In genomic region chr1:235997916-235998315, GRCh38 we compare ENCODE assay signal across 21 cellular contexts.
DNase-seq lines count a peak whose midpoint lies in the region; ATAC-seq lines count a peak whose summit lies in the region.
"Had no signal": no experiment of that assay in that cellular context is flagged by ENCODE, and none has a peak within 500 bp of the region (broad histone marks: within the 10 kb centered on the region; RNA-seq: fewer than 3 reads in every experiment).

No MANE protein-coding gene starts in this region.

- H3K23ac ChIP-seq in trophoblast cell (ENCODE audit: low read length): no peak overlapping the region

- intact Hi-C loops in activated T-helper 2 cell treated with anti-CD3 and anti-CD28 coated beads, Interferon-gamma antibody, Interleukin-2, Interleukin-4, amounts not matched to agents 10 μg/mL and 5 μg/mL and 100 μg/mL, durations not matched to agents 14 hours and 24 hours and 36 hours (cut with micrococcal nuclease): loop anchor here (2.0 to 10.0 kb wide), 3 partner anchors 27 to 797 kb away; partner anchors contain the start of gene MTR

- no peak overlapping the region for H2AFZ ChIP-seq in trophoblast cell (ENCODE audit: insufficient read depth, low read length, poor library complexity)
- H2AFZ ChIP-seq: parathyroid adenoma had no signal

- no peak overlapping the region for H2BK5ac ChIP-seq in trophoblast cell (ENCODE audit: low read depth, low read length, poor library complexity)

- H3K79me2 ChIP-seq in trophoblast cell (ENCODE audit: control insufficient read depth, insufficient read depth, low read length, poor library complexity): no peaks in the 10 kb centered on the region
- H3K79me2 ChIP-seq: parathyroid adenoma had no signal

- peaks cover 8% of the 10 kb centered on the region for H3K79me1 ChIP-seq in trophoblast cell (ENCODE audit: low read length)

- no peaks in the 10 kb centered on the region for H3K9me3 ChIP-seq in trophoblast cell (ENCODE audit: insufficient read depth, low read depth, low read length)
- H3K9me3 ChIP-seq: gastroesophageal sphincter, sigmoid colon, SJSA1, tibial nerve had no signal

- H4K8ac ChIP-seq in trophoblast cell (ENCODE audit: low read depth, low read length): no peak overlapping the region

- H2BK12ac ChIP-seq in trophoblast cell (ENCODE audit: low read length): no peak overlapping the region

- no peaks in the 10 kb centered on the region for H3K27me3 ChIP-seq in trophoblast cell (ENCODE audit: insufficient read depth, low read length)
- H3K27me3 ChIP-seq: gastroesophageal sphincter, sigmoid colon, SJSA1, tibial nerve had no signal

- no peak overlapping the region for H3K14ac ChIP-seq in trophoblast cell (ENCODE audit: low read length)

- peaks cover 36% of the 10 kb centered on the region for H3K4me1 Mint-ChIP-seq in activated naive CD8-positive, alpha-beta T cell (ENCODE audit: low read depth)
- peaks cover 35% of the 10 kb centered on the region for H3K4me1 Mint-ChIP-seq in activated naive CD8-positive, alpha-beta T cell treated with anti-CD3 and anti-CD28 coated beads for 36 hours
- peaks cover 43% of the 10 kb centered on the region for H3K4me1 Mint-ChIP-seq in activated T-helper 2 cell treated with anti-CD3 and anti-CD28 coated beads, Interferon-gamma antibody, Interleukin-2, Interleukin-4, amounts not matched to agents 10 μg/mL and 5 μg/mL and 100 μg/mL, durations not matched to agents 14 hours and 24 hours and 36 hours (ENCODE audit: low read depth)
- H3K4me1 Mint-ChIP-seq in stimulated activated naive B cell treated with anti-CD40 and anti-IgM and Interleukin-4, amounts not matched to agents 10 μg/mL and 1 μg/mL and 100 μg/mL, for 72 hours: peaks cover 28 to 32% of the 10 kb centered on the region in 2 donors

- H2BK120ac ChIP-seq in trophoblast cell (ENCODE audit: insufficient read depth, low read length, poor library complexity): no peak overlapping the region

- H3K27me3 Mint-ChIP-seq in activated naive CD8-positive, alpha-beta T cell: no peaks in the 10 kb centered on the region
- H3K27me3 Mint-ChIP-seq in activated naive CD8-positive, alpha-beta T cell treated with anti-CD3 and anti-CD28 coated beads for 36 hours: no peaks in the 10 kb centered on the region
- H3K27me3 Mint-ChIP-seq in activated T-helper 2 cell treated with anti-CD3 and anti-CD28 coated beads, Interferon-gamma antibody, Interleukin-2, Interleukin-4, amounts not matched to agents 10 μg/mL and 5 μg/mL and 100 μg/mL, durations not matched to agents 14 hours and 24 hours and 36 hours (ENCODE audit: low read depth): no peaks in the 10 kb centered on the region
- no peaks in the 10 kb centered on the region for H3K27me3 Mint-ChIP-seq in stimulated activated naive B cell treated with anti-CD40 and anti-IgM and Interleukin-4, amounts not matched to agents 10 μg/mL and 1 μg/mL and 100 μg/mL, for 72 hours
- H3K27me3 Mint-ChIP-seq: dendritic cell treated with granulocyte-macrophage colony-stimulating factor and Interleukin-4, amounts not matched to agents 40 ng/mL and 50 ng/mL, for 4 days had no signal

- H3K4me3 ChIP-seq in trophoblast cell (ENCODE audit: low read depth, low read length): no peak overlapping the region
- H3K4me3 ChIP-seq: gastroesophageal sphincter, sigmoid colon, SJSA1, tibial nerve had no signal

- H3K9ac ChIP-seq in trophoblast cell (ENCODE audit: low read length): no peak overlapping the region
- H3K9ac ChIP-seq: KMS-11, parathyroid adenoma had no signal

- H3K27ac ChIP-seq in trophoblast cell (ENCODE audit: low read depth, low read length): no peak overlapping the region
- H3K27ac ChIP-seq: KMS-11, parathyroid adenoma had no signal

- H3K4ac ChIP-seq in trophoblast cell (ENCODE audit: low read depth, low read length): no peak overlapping the region

- H3K36me3 ChIP-seq in trophoblast cell (ENCODE audit: control insufficient read depth in 1 of 2, insufficient read depth in 2 of 2, low read length in 2 of 2): peaks cover 0 to 2% of the 10 kb centered on the region in 2 experiments

- no peak overlapping the region for H3K4me3 Mint-ChIP-seq in activated naive CD8-positive, alpha-beta T cell
- H3K4me3 Mint-ChIP-seq in activated naive CD8-positive, alpha-beta T cell treated with anti-CD3 and anti-CD28 coated beads for 36 hours: no peak overlapping the region
- no peak overlapping the region for H3K4me3 Mint-ChIP-seq in activated T-helper 2 cell treated with anti-CD3 and anti-CD28 coated beads, Interferon-gamma antibody, Interleukin-2, Interleukin-4, amounts not matched to agents 10 μg/mL and 5 μg/mL and 100 μg/mL, durations not matched to agents 14 hours and 24 hours and 36 hours (ENCODE audit: low read depth)
- H3K4me3 Mint-ChIP-seq in stimulated activated naive B cell treated with anti-CD40 and anti-IgM and Interleukin-4, amounts not matched to agents 10 μg/mL and 1 μg/mL and 100 μg/mL, for 72 hours: no peak overlapping the region
- H3K4me3 Mint-ChIP-seq: activated B cell treated with CpG ODN at 0.5 μM for 24 hours; dendritic cell treated with granulocyte-macrophage colony-stimulating factor and Interleukin-4, amounts not matched to agents 40 ng/mL and 50 ng/mL, for 4 days; natural killer cell had no signal

- H3K27ac Mint-ChIP-seq in activated naive CD8-positive, alpha-beta T cell: peak overlapping the region; percentile 28
- H3K27ac Mint-ChIP-seq in activated naive CD8-positive, alpha-beta T cell treated with anti-CD3 and anti-CD28 coated beads for 36 hours: no peak overlapping the region
- H3K27ac Mint-ChIP-seq in activated T-helper 2 cell treated with anti-CD3 and anti-CD28 coated beads, Interferon-gamma antibody, Interleukin-2, Interleukin-4, amounts not matched to agents 10 μg/mL and 5 μg/mL and 100 μg/mL, durations not matched to agents 14 hours and 24 hours and 36 hours: peak overlapping the region; percentile 96
- no peak overlapping the region for H3K27ac Mint-ChIP-seq in stimulated activated naive B cell treated with anti-CD40 and anti-IgM and Interleukin-4, amounts not matched to agents 10 μg/mL and 1 μg/mL and 100 μg/mL, for 72 hours
- H3K27ac Mint-ChIP-seq: activated B cell treated with CpG ODN at 0.5 μM for 24 hours; dendritic cell treated with granulocyte-macrophage colony-stimulating factor and Interleukin-4, amounts not matched to agents 40 ng/mL and 50 ng/mL, for 4 days had no signal

- H2AK5ac ChIP-seq in trophoblast cell (ENCODE audit: low read length): no peak overlapping the region

- no peak for DNase-seq in activated naive CD8-positive, alpha-beta T cell treated with anti-CD3 and anti-CD28 coated beads for 36 hours
- DNase-seq in NCI-H774 (lab: John Stamatoyannopoulos, UW) (peak; percentile 32), trophoblast cell (peak; percentile 54 to 80), iPS-NIHi7 (ENCODE audit: extremely low spot score) (no peak)
- no peak for DNase-seq in activated T-helper 2 cell treated with anti-CD3 and anti-CD28 coated beads, Interferon-gamma antibody, Interleukin-2, Interleukin-4, amounts not matched to agents 10 μg/mL and 5 μg/mL and 100 μg/mL, durations not matched to agents 14 hours and 24 hours and 36 hours (ENCODE audit: low spot score)
- no peak for DNase-seq in stimulated activated naive B cell treated with anti-CD40 and anti-IgM and Interleukin-4, amounts not matched to agents 10 μg/mL and 1 μg/mL and 100 μg/mL, for 72 hours
- DNase-seq: activated B cell treated with CpG ODN at 0.5 μM for 24 hours; mesendoderm; natural killer cell; NCI-H1930; NCI-H82; OCI-M1; sigmoid colon; stimulated activated naive CD4-positive, alpha-beta T cell treated with Interleukin-2 at 50 U/mL for 16 hours had no signal

- H4K12ac ChIP-seq in trophoblast cell (ENCODE audit: low read depth, low read length): no peak overlapping the region

- no peak overlapping the region for H4K91ac ChIP-seq in trophoblast cell (ENCODE audit: low read depth, low read length)

- ATAC-seq in stimulated activated naive B cell treated with anti-CD40 and anti-IgM and Interleukin-4, amounts not matched to agents 10 μg/mL and 1 μg/mL and 100 μg/mL, for 72 hours (replicated peaks): no peak
- ATAC-seq: gastroesophageal sphincter, natural killer cell had no signal

- no peaks in the 10 kb centered on the region for H3K9me3 Mint-ChIP-seq in activated naive CD8-positive, alpha-beta T cell (ENCODE audit: low read depth)
- no peaks in the 10 kb centered on the region for H3K9me3 Mint-ChIP-seq in activated naive CD8-positive, alpha-beta T cell treated with anti-CD3 and anti-CD28 coated beads for 36 hours
- peaks cover 8% of the 10 kb centered on the region for H3K9me3 Mint-ChIP-seq in activated T-helper 2 cell treated with anti-CD3 and anti-CD28 coated beads, Interferon-gamma antibody, Interleukin-2, Interleukin-4, amounts not matched to agents 10 μg/mL and 5 μg/mL and 100 μg/mL, durations not matched to agents 14 hours and 24 hours and 36 hours
- H3K9me3 Mint-ChIP-seq in stimulated activated naive B cell treated with anti-CD40 and anti-IgM and Interleukin-4, amounts not matched to agents 10 μg/mL and 1 μg/mL and 100 μg/mL, for 72 hours: peaks cover 0 to 1% of the 10 kb centered on the region in 2 donors
- H3K9me3 Mint-ChIP-seq: activated B cell treated with CpG ODN at 0.5 μM for 24 hours; dendritic cell treated with granulocyte-macrophage colony-stimulating factor and Interleukin-4, amounts not matched to agents 40 ng/mL and 50 ng/mL, for 4 days; natural killer cell had no signal

- H3K4me1 ChIP-seq in trophoblast cell (ENCODE audit: control insufficient read depth in 1 of 2, insufficient read depth in 2 of 2, low read length in 2 of 2): peaks cover 14 to 16% of the 10 kb centered on the region in 2 experiments
- H3K4me1 ChIP-seq: parathyroid adenoma had no signal

- H3K18ac ChIP-seq in trophoblast cell (ENCODE audit: low read length): no peak overlapping the region

- H3K4me2 ChIP-seq in trophoblast cell (ENCODE audit: low read length): no peak overlapping the region
- H3K4me2 ChIP-seq: KMS-11 had no signal

- peaks cover 3% of the 10 kb centered on the region for H3K36me3 Mint-ChIP-seq in activated naive CD8-positive, alpha-beta T cell
- H3K36me3 Mint-ChIP-seq in activated naive CD8-positive, alpha-beta T cell treated with anti-CD3 and anti-CD28 coated beads for 36 hours: peaks cover 4% of the 10 kb centered on the region
- peaks cover 5% of the 10 kb centered on the region for H3K36me3 Mint-ChIP-seq in activated T-helper 2 cell treated with anti-CD3 and anti-CD28 coated beads, Interferon-gamma antibody, Interleukin-2, Interleukin-4, amounts not matched to agents 10 μg/mL and 5 μg/mL and 100 μg/mL, durations not matched to agents 14 hours and 24 hours and 36 hours (ENCODE audit: low read depth)
- H3K36me3 Mint-ChIP-seq in stimulated activated naive B cell treated with anti-CD40 and anti-IgM and Interleukin-4, amounts not matched to agents 10 μg/mL and 1 μg/mL and 100 μg/mL, for 72 hours: peaks cover 0 to 4% of the 10 kb centered on the region in 2 donors
- H3K36me3 Mint-ChIP-seq: natural killer cell had no signal

- no CpG with 5 or more reads among the region's 5 CpGs for WGBS in trophoblast cell (ENCODE audit: extremely low coverage, insufficient coverage, insufficient read length)

Comparison
In these comparisons a context has a peak if more than half of its experiments do, and no peak if none do; other contexts are left out.
1. H3K27ac Mint-ChIP-seq: peak in activated naive CD8-positive, alpha-beta T cell (single experiment) and activated T-helper 2 cell treated with anti-CD3 and anti-CD28 coated beads, Interferon-gamma antibody, Interleukin-2, Interleukin-4, amounts not matched to agents 10 μg/mL and 5 μg/mL and 100 μg/mL, durations not matched to agents 14 hours and 24 hours and 36 hours (single experiment); none in activated naive CD8-positive, alpha-beta T cell treated with anti-CD3 and anti-CD28 coated beads for 36 hours (single experiment) and stimulated activated naive B cell treated with anti-CD40 and anti-IgM and Interleukin-4, amounts not matched to agents 10 μg/mL and 1 μg/mL and 100 μg/mL, for 72 hours (single experiment).
2. DNase-seq: peak in NCI-H774 (single experiment) and trophoblast cell (2 of 2); none in activated naive CD8-positive, alpha-beta T cell treated with anti-CD3 and anti-CD28 coated beads for 36 hours (single experiment), activated T-helper 2 cell treated with anti-CD3 and anti-CD28 coated beads, Interferon-gamma antibody, Interleukin-2, Interleukin-4, amounts not matched to agents 10 μg/mL and 5 μg/mL and 100 μg/mL, durations not matched to agents 14 hours and 24 hours and 36 hours (single experiment), stimulated activated naive B cell treated with anti-CD40 and anti-IgM and Interleukin-4, amounts not matched to agents 10 μg/mL and 1 μg/mL and 100 μg/mL, for 72 hours (single experiment) and iPS-NIHi7 (single experiment).